Comparison of ENCODE assay signal across 23 cellular contexts in genomic region chr7:101867265-101867664, GRCh38. TPM values are rescaled to one million over a fixed set of nuclear protein-coding genes. Genes with fewer than 3 reads are reported as not detected.
DNase-seq lines count a peak whose midpoint lies in the region; ATAC-seq, FAIRE-seq and TF ChIP-seq lines count a peak whose summit lies in the region.
"Had no signal": no experiment of that assay in that cellular context is flagged by ENCODE, and none has a peak within 500 bp of the region (broad histone marks: within the 10 kb centered on the region; RNA-seq: fewer than 3 reads in every experiment).

No MANE protein-coding gene starts in this region.

- H3K9me2 ChIP-seq in OCI-LY1 (ENCODE audit: low read depth, low read length) = no peaks in the 10 kb centered on the region

- H3K9me3 ChIP-seq in Caco-2 (no peaks in the 10 kb centered on the region), OCI-LY1 (ENCODE audit: low read length) (no peaks in the 10 kb centered on the region), gastrocnemius medialis (no peaks in the 10 kb centered on the region)
- H3K9me3 ChIP-seq: BE2C, SJCRH30 had no signal

- H3K9ac ChIP-seq in OCI-LY1 (ENCODE audit: low read length) = peak overlapping the region; percentile 69
- H3K9ac ChIP-seq: KMS-11 had no signal

- TF ChIP-seq POLR2A in gastrocnemius medialis (IDR thresholded peaks at IDR 0.05) = no peak

- H4K20me1 ChIP-seq in OCI-LY1 (ENCODE audit: insufficient read depth, low read length) = no peaks in the 10 kb centered on the region

- H3K27me3 Mint-ChIP-seq in Caco-2 (ENCODE audit: insufficient read depth, unreplicated experiment) (no peaks in the 10 kb centered on the region), immature natural killer cell (ENCODE audit: low read depth in 3 of 3) (peaks cover 0 to 2% (median 0%) of the 10 kb centered on the region in 3 donors)
- H3K27me3 Mint-ChIP-seq: CD4-positive, alpha-beta T cell had no signal

- H3K4me3 Mint-ChIP-seq in Caco-2 (ENCODE audit: unreplicated experiment) = no peak overlapping the region
- peak overlapping the region in 1 of 5 donors; percentile 17 for H3K4me3 Mint-ChIP-seq in immature natural killer cell
- H3K4me3 Mint-ChIP-seq: CD4-positive, alpha-beta T cell had no signal

- POLR2A ChIA-PET in Caco-2 (lab: Charles Lee) = interaction anchor here (0.6 kb wide), 1 partner anchor 283 kb away, joined by 7 read pairs; no protein-coding TSS in a partner anchor

- TF ChIP-seq CTCF in Caco-2 (IDR thresholded peaks at IDR 0.05; ENCODE audit: insufficient read depth in 1 of 2, low read depth in 1 of 2, low read length in 1 of 2, severe bottlenecking in 1 of 2, unreplicated experiment in 1 of 2) (no peak), OCI-LY1 (IDR thresholded peaks at IDR 0.05; ENCODE audit: low read length) (peak; percentile 21; the same call in 1 of the 2 replicates), gastrocnemius medialis (IDR thresholded peaks at IDR 0.05 in 4 of 5, conservative IDR thresholded peaks at IDR 0.05 in 1 of 5) (no peak)

- H3K36me3 ChIP-seq in Caco-2 (ENCODE audit: control insufficient read depth, insufficient read depth, low read length) (no peaks in the 10 kb centered on the region; the same call in 1 of the 2 replicates), OCI-LY1 (ENCODE audit: insufficient read depth, low read length) (peaks cover 18% of the 10 kb centered on the region; the same call in 1 of the 2 replicates), gastrocnemius medialis (no peaks in the 10 kb centered on the region)
- H3K36me3 ChIP-seq: BE2C, SJCRH30 had no signal

- no peak overlapping the region for H3K4me3 ChIP-seq in Caco-2 (ENCODE audit: low read depth, low read length)
- H3K4me3 ChIP-seq in OCI-LY1 (ENCODE audit: low read depth, low read length, poor library complexity, severe bottlenecking) = peak overlapping the region; percentile 1
- H3K4me3 ChIP-seq in gastrocnemius medialis = no peak overlapping the region
- H3K4me3 ChIP-seq: SJCRH30 had no signal

- H3K79me2 ChIP-seq in OCI-LY1 (ENCODE audit: insufficient read depth, low read length) = peaks cover 51% of the 10 kb centered on the region

- H3K4me1 ChIP-seq in Caco-2 (peaks cover 37% of the 10 kb centered on the region), OCI-LY1 (ENCODE audit: insufficient read depth, low read length, severe bottlenecking) (peaks cover 100% of the 10 kb centered on the region), gastrocnemius medialis (peaks cover 72 to 84% of the 10 kb centered on the region in 2 donors)

- H3K27ac Mint-ChIP-seq in Caco-2 (ENCODE audit: unreplicated experiment) (peak overlapping the region; percentile 81), immature natural killer cell (no peak overlapping the region)
- H3K27ac Mint-ChIP-seq: CD4-positive, alpha-beta T cell had no signal

- CTCF ChIA-PET in Caco-2 (lab: Charles Lee) = no interaction called here

- no peak for ATAC-seq in gastrocnemius medialis

- H3K27me3 ChIP-seq in Caco-2 (replicated peaks; ENCODE audit: control insufficient read depth, insufficient read depth, low read length) (no peaks in the 10 kb centered on the region), OCI-LY1 (ENCODE audit: insufficient read depth, low read length) (no peaks in the 10 kb centered on the region), gastrocnemius medialis (no peaks in the 10 kb centered on the region)
- H3K27me3 ChIP-seq: BE2C, SJCRH30 had no signal

- DNase-seq in Caco-2 = no peak
- peak; percentile 8 to 22 (median 17) for DNase-seq in immature natural killer cell
- no peak for DNase-seq in gastrocnemius medialis
- no peak for DNase-seq in HCEC 1CT
- no peak for DNase-seq in NK-92 (lab: John Stamatoyannopoulos, UW; ENCODE audit: unreplicated experiment)
- no peak for DNase-seq in HTR-8/SVneo (ENCODE audit: insufficient read length, low spot score)
- DNase-seq: BE2C; CD4-positive, alpha-beta T cell; DND-41; H7; NCI-H1105; NCI-H146; NCI-H2029; NCI-H2227 treated with DMSO at 0.1 percent for 48 hours; NCI-H510A treated with DMSO at 0.1 percent for 48 hours; NCI-H748 treated with DMSO at 0.1 percent for 48 hours; OCI-M1; SJCRH30 had no signal

- H3K4me2 ChIP-seq in OCI-LY1 (ENCODE audit: low read length) = peak overlapping the region; percentile 64
- H3K4me2 ChIP-seq: KMS-11 had no signal

- intact Hi-C loops in Caco-2 (cut with micrococcal nuclease; ENCODE audit: unreplicated experiment) = no loop called here
- intact Hi-C loops in gastrocnemius medialis (cut with DNase I; ENCODE audit: low total_unique reads) = no loop called here

- H3K36me3 Mint-ChIP-seq in Caco-2 (ENCODE audit: insufficient read depth, unreplicated experiment) = peaks cover 83% of the 10 kb centered on the region
- peaks cover 0 to 4% (median 2%) of the 10 kb centered on the region in 3 donors for H3K36me3 Mint-ChIP-seq in immature natural killer cell

- peak overlapping the region; percentile 96 for H3K27ac ChIP-seq in OCI-LY1 (ENCODE audit: low read depth, low read length, poor library complexity, severe bottlenecking)
- peak overlapping the region; percentile 84 to 93 (median 91) for H3K27ac ChIP-seq in gastrocnemius medialis
- H3K27ac ChIP-seq: KMS-11, SJCRH30 had no signal

- peaks cover 30% of the 10 kb centered on the region for H3F3A ChIP-seq in OCI-LY1 (ENCODE audit: insufficient read depth, low read length)

- H3K9me3 Mint-ChIP-seq in Caco-2 (ENCODE audit: unreplicated experiment) (no peaks in the 10 kb centered on the region), immature natural killer cell (no peaks in the 10 kb centered on the region)
- H3K9me3 Mint-ChIP-seq: CD4-positive, alpha-beta T cell had no signal

- no TSS peak for BruUV-seq in Caco-2 (replicated peaks; lab: Mats Ljungman, UMichigan)

- in situ Hi-C loops in gastrocnemius medialis (cut with MboI; ENCODE audit: low sequenced_read_pairs in 4 of 4) = loop anchor here in 1 of 4 donors (10.0 kb wide), 1 partner anchor 88 kb away; no protein-coding TSS in a partner anchor

- FAIRE-seq in HTR-8/SVneo (lab: Jason Lieb, UNC) = no peak
- FAIRE-seq: A204.1, GM12892, RCC 7860 had no signal

- peaks cover 43% of the 10 kb centered on the region for H3K4me1 Mint-ChIP-seq in Caco-2 (ENCODE audit: low read depth, unreplicated experiment)
- peaks cover 42 to 63% of the 10 kb centered on the region in 2 donors for H3K4me1 Mint-ChIP-seq in immature natural killer cell

- H2AFZ ChIP-seq in OCI-LY1 (ENCODE audit: low read length) = no peak overlapping the region

RNA-seq across cellular contexts. Expression of gene CUX1, which starts 49.8 kb away (rescaled TPM):
- total RNA-seq in Caco-2 (2022) = 113 and 116 TPM in 2 replicates
- 10 to 100 TPM in 2 of 3 donors, 1 to 10 TPM in 1; 3.1 to 25.9 (median 12.5) TPM for polyA plus RNA-seq in immature natural killer cell
- 10 to 100 TPM; 44.1 to 57.9 (median 54.9) TPM for total RNA-seq in gastrocnemius medialis

Comparison
In these comparisons a context has a peak if more than half of its experiments do, and no peak if none do; other contexts are left out.
1. DNase-seq: peak in immature natural killer cell (3 of 3); none in Caco-2 (0 of 2), gastrocnemius medialis (0 of 2), HCEC 1CT (single experiment), NK-92 (single experiment) and HTR-8/SVneo (single experiment).